ENCODE assay signal across 1 cellular context in genomic region chr3:32460031-32460749, GRCh38.
A peak's percentile ranks its signal among the peaks of the same experiment; 100 is the strongest.
TF ChIP-seq lines count a peak whose summit lies in the region.

No MANE protein-coding gene starts in this region.

TF ChIP-seq in GM12878, 131 proteins besides CTCF, POLR2A, EP300 and RAD21 (continued from another document):
- 0 out of 2 replicates have a peak, but pooled peaks have one; percentile 7 for TF ChIP-seq ZBTB40 (IDR thresholded peaks at IDR 0.05; ENCODE audit: borderline replicate concordance)
- 0 out of 4 replicates have a peak, but pooled peaks of 1 of the 2 experiments have one; percentile 10 for TF ChIP-seq BHLHE40 (IDR thresholded peaks at IDR 0.05; ENCODE audit: borderline replicate concordance in 1 of 2, low read depth in 2 of 2, low read length in 1 of 2)
- TF ChIP-seq BMI1 (IDR thresholded peaks at IDR 0.05; ENCODE audit: borderline replicate concordance), result peak; percentile 98
- peak; percentile 17 for TF ChIP-seq SP1 (IDR thresholded peaks at IDR 0.05; ENCODE audit: low read depth, low read length)
- 0 out of 2 replicates have a peak, but pooled peaks have one; percentile 12 for TF ChIP-seq CREM (IDR thresholded peaks at IDR 0.05; ENCODE audit: low read depth)
- peak; percentile 38; the same call in 1 of the 2 replicates for TF ChIP-seq EED (IDR thresholded peaks at IDR 0.05; ENCODE audit: low read depth)
- peak; percentile 89 for TF ChIP-seq RFX5 (IDR thresholded peaks at IDR 0.05; ENCODE audit: low read depth, low read length)
- TF ChIP-seq NRF1 (conservative IDR thresholded peaks at IDR 0.05; ENCODE audit: low read depth, low read length), result no peak
- no peak for TF ChIP-seq NFYA (IDR thresholded peaks at IDR 0.05; ENCODE audit: borderline replicate concordance, low read depth, low read length)
- no peak for TF ChIP-seq MYB (IDR thresholded peaks at IDR 0.05; ENCODE audit: borderline replicate concordance, low read depth, low read length)
- no peak for TF ChIP-seq MAX (IDR thresholded peaks at IDR 0.05; ENCODE audit: low read depth, low read length)
- TF ChIP-seq ESRRA (IDR thresholded peaks at IDR 0.05; ENCODE audit: low read length), result no peak
- TF ChIP-seq MXI1 (IDR thresholded peaks at IDR 0.05; ENCODE audit: low read depth, low read length), result peak; percentile 24; the same call in 1 of the 2 replicates
- peak; percentile 56 for TF ChIP-seq MEF2B (IDR thresholded peaks at IDR 0.05; ENCODE audit: partially characterized antibody, poor library complexity, severe bottlenecking)
- TF ChIP-seq SMAD1 (IDR thresholded peaks at IDR 0.05; ENCODE audit: low read depth, partially characterized antibody), result peak; percentile 36
TF ChIP-seq in GM12878: peak in this region for 14.
